15 cellular contexts compared by ENCODE assay signal in genomic region chr3:183534249-183534648, GRCh38. TPM values are rescaled to one million over a fixed set of nuclear protein-coding genes. Genes with fewer than 3 reads are reported as not detected.
DNase-seq lines count a peak whose midpoint lies in the region; ATAC-seq and TF ChIP-seq lines count a peak whose summit lies in the region.
"Had no signal": no experiment of that assay in that cellular context is flagged by ENCODE, and none has a peak within 500 bp of the region (broad histone marks: within the 10 kb centered on the region; RNA-seq: fewer than 3 reads in every experiment).

No MANE protein-coding gene starts in this region.

- H3K36me3 ChIP-seq in OCI-LY1 (ENCODE audit: insufficient read depth, low read length): peaks cover 37% of the 10 kb centered on the region
- H3K36me3 ChIP-seq in neural progenitor cell: no peaks in the 10 kb centered on the region
- no peaks in the 10 kb centered on the region for H3K36me3 ChIP-seq in gastroesophageal sphincter
- H3K36me3 ChIP-seq: cardiac muscle cell, spleen had no signal

- TF ChIP-seq POLR2A in gastroesophageal sphincter (IDR thresholded peaks at IDR 0.05): no peak

- H3K36me3 Mint-ChIP-seq in neural progenitor cell (no peaks in the 10 kb centered on the region), chondrocyte (ENCODE audit: low read depth) (no peaks in the 10 kb centered on the region)

- H2AFZ ChIP-seq in OCI-LY1 (ENCODE audit: low read length) (no peak overlapping the region), neural progenitor cell (replicated peaks) (no peak overlapping the region)

- peak; percentile 42 for DNase-seq in dedifferentiated amniotic fluid mesenchymal stem cell (ENCODE audit: extremely low spot score)
- no peak for DNase-seq in neural progenitor cell (ENCODE audit: low spot score)
- no peak for DNase-seq in chondrocyte (ENCODE audit: low spot score)
- no peak for DNase-seq in superior temporal gyrus (ENCODE audit: extremely low spot score)
- no peak for DNase-seq in hepatic stellate cell (ENCODE audit: low spot score)
- DNase-seq: activated CD4-positive, alpha-beta T cell treated with anti-CD3 and anti-CD28 coated beads, Interleukin-2, amount 50 U/mL, for 48 hours; activated effector memory CD4-positive, alpha-beta T cell treated with Interleukin-2 at 50 U/mL for 16 hours; COR-L47; mesendoderm; spleen had no signal

- H3K27ac Mint-ChIP-seq in neural progenitor cell (no peak overlapping the region), chondrocyte (ENCODE audit: unreplicated experiment) (no peak overlapping the region)

- H3K4me3 Mint-ChIP-seq in neural progenitor cell: no peak overlapping the region
- no peak overlapping the region for H3K4me3 Mint-ChIP-seq in chondrocyte (ENCODE audit: unreplicated experiment)

- H3K27me3 Mint-ChIP-seq in neural progenitor cell (ENCODE audit: insufficient read depth, low read depth): peaks cover 11% of the 10 kb centered on the region
- H3K27me3 Mint-ChIP-seq in chondrocyte (ENCODE audit: low read depth): no peaks in the 10 kb centered on the region

- H3K4me2 ChIP-seq in OCI-LY1 (ENCODE audit: low read length) (peak overlapping the region; percentile 47), neural progenitor cell (peak overlapping the region; percentile 52)

- TF ChIP-seq EP300 in gastroesophageal sphincter (IDR thresholded peaks at IDR 0.05): no peak

- no peaks in the 10 kb centered on the region for H4K20me1 ChIP-seq in OCI-LY1 (ENCODE audit: insufficient read depth, low read length)
- no peaks in the 10 kb centered on the region for H4K20me1 ChIP-seq in neural progenitor cell (ENCODE audit: low read depth)

- peak overlapping the region; percentile 37 for H3K9ac ChIP-seq in OCI-LY1 (ENCODE audit: low read length)
- no peak overlapping the region for H3K9ac ChIP-seq in neural progenitor cell

- TF ChIP-seq CTCF in OCI-LY1 (IDR thresholded peaks at IDR 0.05; ENCODE audit: low read length): no peak
- no peak for TF ChIP-seq CTCF in neural progenitor cell (IDR thresholded peaks at IDR 0.05)
- TF ChIP-seq CTCF in chondrocyte (IDR thresholded peaks at IDR 0.05): no peak
- TF ChIP-seq CTCF in gastroesophageal sphincter (IDR thresholded peaks at IDR 0.05): no peak

- WGBS in gastroesophageal sphincter (ENCODE audit: low coverage in 1 of 2), 2 donors: 97 to 100% methylated on average over 1 to 4 of the region's 4 CpGs

- no peaks in the 10 kb centered on the region for H3F3A ChIP-seq in OCI-LY1 (ENCODE audit: insufficient read depth, low read length)
- no peaks in the 10 kb centered on the region for H3F3A ChIP-seq in neural progenitor cell (ENCODE audit: low read depth)

- no peaks in the 10 kb centered on the region for H3K9me2 ChIP-seq in OCI-LY1 (ENCODE audit: low read depth, low read length)

- ATAC-seq in GM19035 (IDR thresholded peaks at IDR 0.05; ENCODE audit: unreplicated experiment): peak; percentile 33
- no peak for ATAC-seq in gastroesophageal sphincter

- H3K4me1 ChIP-seq in OCI-LY1 (ENCODE audit: insufficient read depth, low read length, severe bottlenecking) (peaks cover 96% of the 10 kb centered on the region), neural progenitor cell (peaks cover 27% of the 10 kb centered on the region), gastroesophageal sphincter (no peaks in the 10 kb centered on the region)

- H3K27me3 ChIP-seq in OCI-LY1 (ENCODE audit: insufficient read depth, low read length) (no peaks in the 10 kb centered on the region), neural progenitor cell (no peaks in the 10 kb centered on the region), gastroesophageal sphincter (no peaks in the 10 kb centered on the region)
- H3K27me3 ChIP-seq: spleen had no signal

- H3K9me3 ChIP-seq in OCI-LY1 (ENCODE audit: low read length): no peaks in the 10 kb centered on the region
- H3K9me3 ChIP-seq in neural progenitor cell (ENCODE audit: low read depth): no peaks in the 10 kb centered on the region
- no peaks in the 10 kb centered on the region for H3K9me3 ChIP-seq in gastroesophageal sphincter
- H3K9me3 ChIP-seq: spleen had no signal

- H3K9me3 Mint-ChIP-seq in neural progenitor cell: no peaks in the 10 kb centered on the region
- no peaks in the 10 kb centered on the region for H3K9me3 Mint-ChIP-seq in chondrocyte (ENCODE audit: low read depth)

- H3K27ac ChIP-seq in OCI-LY1 (ENCODE audit: low read depth, low read length, poor library complexity, severe bottlenecking): peak overlapping the region; percentile 85
- H3K27ac ChIP-seq in neural progenitor cell: no peak overlapping the region
- H3K27ac ChIP-seq in gastroesophageal sphincter: no peak overlapping the region
- H3K27ac ChIP-seq: cardiac muscle cell had no signal

- H3K79me2 ChIP-seq in OCI-LY1 (ENCODE audit: insufficient read depth, low read length): peaks cover 83% of the 10 kb centered on the region
- H3K79me2 ChIP-seq in neural progenitor cell (ENCODE audit: low read depth): no peaks in the 10 kb centered on the region

- peaks cover 26% of the 10 kb centered on the region for H3K4me1 Mint-ChIP-seq in neural progenitor cell
- peaks cover 44% of the 10 kb centered on the region for H3K4me1 Mint-ChIP-seq in chondrocyte (ENCODE audit: low read depth)

- H3K4me3 ChIP-seq in OCI-LY1 (ENCODE audit: low read depth, low read length, poor library complexity, severe bottlenecking): peak overlapping the region; percentile 36
- H3K4me3 ChIP-seq in neural progenitor cell: no peak overlapping the region
- no peak overlapping the region for H3K4me3 ChIP-seq in gastroesophageal sphincter
- H3K4me3 ChIP-seq: cardiac muscle cell, spleen had no signal

RNA-seq across cellular contexts. Expression of gene KLHL6, which starts 21.3 kb away (rescaled TPM):
- total RNA-seq in neural progenitor cell (ENCODE audit: low replicate concordance) (0.09 and 0.40 TPM in 2 replicates), chondrocyte (not detected in 3 replicates), gastroesophageal sphincter (1 to 10 TPM in 2 of 4 donors, under 1 TPM in 2; 0.62 to 1.9 (median 1.0) TPM)
- total RNA-seq: osteocyte had no signal
